Comparison of ENCODE assay signal across 8 cellular contexts in the genomic region with DNA sequence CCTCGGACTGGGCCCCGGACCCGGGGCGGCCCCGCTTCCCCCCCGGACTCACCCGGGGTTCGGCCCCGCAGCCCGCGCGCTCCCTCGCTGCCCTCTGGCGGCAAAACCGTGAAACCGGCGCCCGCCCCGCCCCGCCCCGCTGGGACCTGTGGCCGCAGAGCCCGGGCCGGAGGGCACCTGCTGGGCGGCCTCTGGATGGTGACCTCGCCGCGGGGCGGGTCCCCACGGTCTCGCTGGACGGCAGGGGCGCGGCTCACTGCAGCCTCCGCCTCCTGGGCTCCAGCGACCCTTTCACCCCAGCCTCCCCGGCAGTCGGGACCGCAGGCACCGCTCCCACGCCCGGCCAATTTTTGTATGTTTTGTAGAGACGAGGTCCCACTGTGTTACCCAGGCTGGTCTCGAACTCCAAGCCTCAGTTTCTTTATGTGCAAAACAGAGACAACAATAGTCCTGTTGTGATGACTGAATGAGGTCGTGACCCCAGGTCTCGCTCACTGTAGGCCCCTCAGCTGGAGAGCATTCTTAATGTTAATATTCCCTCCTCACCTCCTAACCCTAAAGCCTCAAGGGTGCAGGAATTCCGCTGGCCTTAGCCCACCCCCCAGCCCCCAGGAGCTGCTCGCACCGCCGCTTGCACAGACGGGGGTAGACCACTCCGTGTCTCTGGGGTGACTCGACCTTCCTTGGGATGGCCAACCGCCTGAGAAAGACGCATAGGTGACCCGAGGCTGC. TPM values are rescaled to one million over a fixed set of nuclear protein-coding genes. Genes with fewer than 3 reads are reported as not detected.
DNase-seq lines count a peak whose midpoint lies in the region; ATAC-seq and TF ChIP-seq lines count a peak whose summit lies in the region.

No MANE protein-coding gene starts in this region.

- no peaks in the 10 kb centered on the region for H3K4me1 ChIP-seq in endodermal cell (ENCODE audit: control insufficient read depth, insufficient read depth, low read length)

- H3K36me3 ChIP-seq in endodermal cell (ENCODE audit: control insufficient read depth, insufficient read depth, low read length) = no peaks in the 10 kb centered on the region

- ATAC-seq in GM19023 (IDR thresholded peaks at IDR 0.05; ENCODE audit: unreplicated experiment) (peak; percentile 74), GM18519 (IDR thresholded peaks at IDR 0.05; ENCODE audit: low FRiP score, unreplicated experiment) (no peak)
- ATAC-seq in stimulated activated memory B cell treated with anti-CD40 and anti-IgM and Interleukin-4, amounts not matched to agents 10 μg/mL and 1 μg/mL and 100 μg/mL, for 72 hours = peak; percentile 81

- no peak overlapping the region for H3K27ac Mint-ChIP-seq in endodermal cell
- H3K27ac Mint-ChIP-seq in stimulated activated memory B cell treated with anti-CD40 and anti-IgM and Interleukin-4, amounts not matched to agents 10 μg/mL and 1 μg/mL and 100 μg/mL, for 72 hours = no peak overlapping the region

- H3K9me3 Mint-ChIP-seq in endodermal cell = peaks cover 8% of the 10 kb centered on the region
- peaks cover 2% of the 10 kb centered on the region for H3K9me3 Mint-ChIP-seq in stimulated activated memory B cell treated with anti-CD40 and anti-IgM and Interleukin-4, amounts not matched to agents 10 μg/mL and 1 μg/mL and 100 μg/mL, for 72 hours

- peaks cover 4% of the 10 kb centered on the region for H3K36me3 Mint-ChIP-seq in endodermal cell (ENCODE audit: low read depth)
- H3K36me3 Mint-ChIP-seq in stimulated activated memory B cell treated with anti-CD40 and anti-IgM and Interleukin-4, amounts not matched to agents 10 μg/mL and 1 μg/mL and 100 μg/mL, for 72 hours = no peaks in the 10 kb centered on the region

- no peak overlapping the region for H3K27ac ChIP-seq in endodermal cell (ENCODE audit: low read depth, low read length)

- no peak overlapping the region for H3K9ac ChIP-seq in endodermal cell (ENCODE audit: extremely low read depth, low read length, poor library complexity, severe bottlenecking)

- H3K4me1 Mint-ChIP-seq in endodermal cell = peaks cover 6% of the 10 kb centered on the region
- peaks cover 19% of the 10 kb centered on the region for H3K4me1 Mint-ChIP-seq in stimulated activated memory B cell treated with anti-CD40 and anti-IgM and Interleukin-4, amounts not matched to agents 10 μg/mL and 1 μg/mL and 100 μg/mL, for 72 hours

- H3K9me3 ChIP-seq in endodermal cell (ENCODE audit: control insufficient read depth, low read length) = no peaks in the 10 kb centered on the region

- peaks cover 52% of the 10 kb centered on the region for H3K27me3 Mint-ChIP-seq in endodermal cell (ENCODE audit: insufficient read depth)
- peaks cover 50% of the 10 kb centered on the region for H3K27me3 Mint-ChIP-seq in stimulated activated memory B cell treated with anti-CD40 and anti-IgM and Interleukin-4, amounts not matched to agents 10 μg/mL and 1 μg/mL and 100 μg/mL, for 72 hours

- peaks cover 45% of the 10 kb centered on the region for H3K27me3 ChIP-seq in endodermal cell (ENCODE audit: control insufficient read depth, insufficient read depth, low read length, poor library complexity, severe bottlenecking)

- H3K4me3 Mint-ChIP-seq in endodermal cell = peak overlapping the region; percentile 54
- H3K4me3 Mint-ChIP-seq in stimulated activated memory B cell treated with anti-CD40 and anti-IgM and Interleukin-4, amounts not matched to agents 10 μg/mL and 1 μg/mL and 100 μg/mL, for 72 hours = peak overlapping the region; percentile 73

- no peak overlapping the region for H3K4me3 ChIP-seq in endodermal cell (ENCODE audit: low read length)

- peak; percentile 79 for TF ChIP-seq CTCF in endodermal cell (conservative IDR thresholded peaks at IDR 0.05)

- 10 to 12% methylated on average over 15 to 56 of the region's 56 CpGs for WGBS in endodermal cell (ENCODE audit: insufficient coverage in 1 of 2, insufficient read length in 1 of 2), 2 experiments

- DNase-seq in AG08396 (ENCODE audit: low spot score) = peak; percentile 95
- DNase-seq in NCI-H2171 (lab: John Stamatoyannopoulos, UW) = peak; percentile 31
- peak; percentile 55 to 69 (median 66) for DNase-seq in activated CD8-positive, alpha-beta memory T cell treated with anti-CD3 and anti-CD28 coated beads for 48 hours (ENCODE audit: low read depth in 2 of 3, low spot score in 2 of 3)
- DNase-seq in endodermal cell = peak; percentile 97
- peak; percentile 77 for DNase-seq in myocyte (ENCODE audit: low read depth)

RNA-seq across cellular contexts. Expression of gene RPH3AL, which starts 33.7 kb away (rescaled TPM):
- total RNA-seq in endodermal cell (10 to 100 TPM; 14.7 to 16.9 TPM), myocyte (24.3 and 26.0 TPM in 2 replicates)
- polyA plus RNA-seq in endodermal cell (2013, experiment 1 of 2) = 4.1 TPM
- polyA plus RNA-seq in endodermal cell (2013, experiment 2 of 2) = 4.6 TPM
- polyA plus RNA-seq in myocyte (2012) = 20.9 TPM

RNA-seq across cellular contexts. Expression of gene RFLNB, which starts 59.4 kb away (rescaled TPM):
- total RNA-seq in endodermal cell = 10 to 100 TPM in 1 of 2 donors, 1 to 10 TPM in 1; 8.3 to 11.0 TPM
- 6.8 TPM for polyA plus RNA-seq in endodermal cell (2013, experiment 1 of 2)
- 7.6 TPM for polyA plus RNA-seq in endodermal cell (2013, experiment 2 of 2)
- 20.5 and 25.0 TPM in 2 replicates for total RNA-seq in myocyte
- 25.9 TPM for polyA plus RNA-seq in myocyte (2012)

Comparison
In these comparisons a context has a peak if more than half of its experiments do, and no peak if none do; other contexts are left out.
1. DNase-seq: peak in every context shown above with its lines; median percentile 97 in endodermal cell; 95 in AG08396; 77 in myocyte; 66 in activated CD8-positive, alpha-beta memory T cell treated with anti-CD3 and anti-CD28 coated beads for 48 hours; 31 in NCI-H2171.